Comparison of ENCODE assay signal across 11 cellular contexts in genomic region chr7:66894463-66895080, GRCh38. TPM values are rescaled to one million over a fixed set of nuclear protein-coding genes. Genes with fewer than 3 reads are reported as not detected.
DNase-seq lines count a peak whose midpoint lies in the region; ATAC-seq and TF ChIP-seq lines count a peak whose summit lies in the region.
"Had no signal": no experiment of that assay in that cellular context is flagged by ENCODE, and none has a peak within 500 bp of the region (broad histone marks: within the 10 kb centered on the region; RNA-seq: fewer than 3 reads in every experiment).

No MANE protein-coding gene starts in this region.

- ATAC-seq in stimulated activated memory B cell treated with anti-CD40 and anti-IgM and Interleukin-4, amounts not matched to agents 10 μg/mL and 1 μg/mL and 100 μg/mL, for 72 hours = no peak
- ATAC-seq in HG02763 (IDR thresholded peaks at IDR 0.05; ENCODE audit: unreplicated experiment) = no peak

- no peaks in the 10 kb centered on the region for H3K36me3 Mint-ChIP-seq in activated CD4-positive, alpha-beta T cell treated with anti-CD3 and anti-CD28 coated beads, Interleukin-2, amount 10 ng/mL, durations not matched to agents 24 days and 14 days (ENCODE audit: low read depth)
- H3K36me3 Mint-ChIP-seq in chondrocyte (ENCODE audit: low read depth) (peaks cover 12% of the 10 kb centered on the region), neural progenitor cell (peaks cover 7% of the 10 kb centered on the region)
- H3K36me3 Mint-ChIP-seq in stimulated activated memory B cell treated with anti-CD40 and anti-IgM and Interleukin-4, amounts not matched to agents 10 μg/mL and 1 μg/mL and 100 μg/mL, for 72 hours = peaks cover 27% of the 10 kb centered on the region

- no peaks in the 10 kb centered on the region for H3K9me2 ChIP-seq in MM.1S (replicated peaks; ENCODE audit: insufficient read depth, low read length)

- H2AFZ ChIP-seq in MM.1S (ENCODE audit: low read length) (no peak overlapping the region), neural progenitor cell (replicated peaks) (no peak overlapping the region)

- peak; percentile 62 for DNase-seq in activated CD4-positive, alpha-beta T cell treated with anti-CD3 and anti-CD28 coated beads, Interleukin-2, amount 10 ng/mL, durations not matched to agents 24 days and 14 days
- no peak for DNase-seq in activated CD4-positive, alpha-beta T cell treated with anti-CD3 and anti-CD28 coated beads, Interleukin-2, amount 50 U/mL, for 48 hours
- DNase-seq in MM.1S (no peak), chondrocyte (ENCODE audit: low spot score) (no peak), neural progenitor cell (ENCODE audit: low spot score) (peak; percentile 77), germinal center (ENCODE audit: low spot score) (no peak)

- no peaks in the 10 kb centered on the region for H3K4me1 ChIP-seq in MM.1S (ENCODE audit: low read length)
- H3K4me1 ChIP-seq in neural progenitor cell = no peaks in the 10 kb centered on the region

- H3K27me3 ChIP-seq in MM.1S (replicated peaks; ENCODE audit: insufficient read depth, low read length) = no peaks in the 10 kb centered on the region
- no peaks in the 10 kb centered on the region for H3K27me3 ChIP-seq in neural progenitor cell

- no peak overlapping the region for H3K27ac Mint-ChIP-seq in activated CD4-positive, alpha-beta T cell treated with anti-CD3 and anti-CD28 coated beads, Interleukin-2, amount 10 ng/mL, durations not matched to agents 24 days and 14 days
- H3K27ac Mint-ChIP-seq in chondrocyte (ENCODE audit: unreplicated experiment) = no peak overlapping the region
- H3K27ac Mint-ChIP-seq in neural progenitor cell = no peak overlapping the region
- no peak overlapping the region for H3K27ac Mint-ChIP-seq in stimulated activated memory B cell treated with anti-CD40 and anti-IgM and Interleukin-4, amounts not matched to agents 10 μg/mL and 1 μg/mL and 100 μg/mL, for 72 hours
- H3K27ac Mint-ChIP-seq: progenitor cell of endocrine pancreas had no signal

- H3K4me3 ChIP-seq in MM.1S (ENCODE audit: low read length) = no peak overlapping the region
- no peak overlapping the region for H3K4me3 ChIP-seq in neural progenitor cell
- H3K4me3 ChIP-seq: coronary artery had no signal

- no peak overlapping the region for H3K27ac ChIP-seq in MM.1S (ENCODE audit: low read length)
- H3K27ac ChIP-seq in neural progenitor cell = no peak overlapping the region
- H3K27ac ChIP-seq: coronary artery, KMS-11 had no signal

- H3K79me2 ChIP-seq in MM.1S (ENCODE audit: low read length) (no peaks in the 10 kb centered on the region), neural progenitor cell (ENCODE audit: low read depth) (no peaks in the 10 kb centered on the region)

- TF ChIP-seq CTCF in MM.1S (IDR thresholded peaks at IDR 0.05; ENCODE audit: low read length) (peak; percentile 24; the same call in 1 of the 2 replicates), chondrocyte (IDR thresholded peaks at IDR 0.05) (peak; percentile 33), neural progenitor cell (IDR thresholded peaks at IDR 0.05) (peak; percentile 42)

- no peaks in the 10 kb centered on the region for H3K9me3 Mint-ChIP-seq in activated CD4-positive, alpha-beta T cell treated with anti-CD3 and anti-CD28 coated beads, Interleukin-2, amount 10 ng/mL, durations not matched to agents 24 days and 14 days
- H3K9me3 Mint-ChIP-seq in chondrocyte (ENCODE audit: low read depth) = no peaks in the 10 kb centered on the region
- no peaks in the 10 kb centered on the region for H3K9me3 Mint-ChIP-seq in neural progenitor cell
- H3K9me3 Mint-ChIP-seq in stimulated activated memory B cell treated with anti-CD40 and anti-IgM and Interleukin-4, amounts not matched to agents 10 μg/mL and 1 μg/mL and 100 μg/mL, for 72 hours = no peaks in the 10 kb centered on the region

- intact Hi-C loops in activated CD4-positive, alpha-beta T cell treated with anti-CD3 and anti-CD28 coated beads, Interleukin-2, amount 10 ng/mL, durations not matched to agents 24 days and 14 days (cut with micrococcal nuclease) = loop anchor here (1.0 kb wide), 1 partner anchor 57 kb away; no protein-coding TSS in a partner anchor

- no peaks in the 10 kb centered on the region for H3K9me3 ChIP-seq in MM.1S (replicated peaks; ENCODE audit: insufficient read depth, low read length)
- H3K9me3 ChIP-seq in neural progenitor cell (ENCODE audit: low read depth) = no peaks in the 10 kb centered on the region

- no peaks in the 10 kb centered on the region for H3K4me1 Mint-ChIP-seq in activated CD4-positive, alpha-beta T cell treated with anti-CD3 and anti-CD28 coated beads, Interleukin-2, amount 10 ng/mL, durations not matched to agents 24 days and 14 days
- H3K4me1 Mint-ChIP-seq in chondrocyte (ENCODE audit: low read depth) = no peaks in the 10 kb centered on the region
- H3K4me1 Mint-ChIP-seq in neural progenitor cell = no peaks in the 10 kb centered on the region
- H3K4me1 Mint-ChIP-seq in stimulated activated memory B cell treated with anti-CD40 and anti-IgM and Interleukin-4, amounts not matched to agents 10 μg/mL and 1 μg/mL and 100 μg/mL, for 72 hours = no peaks in the 10 kb centered on the region

- H3K9ac ChIP-seq in MM.1S (ENCODE audit: low read length) (no peak overlapping the region), neural progenitor cell (no peak overlapping the region)
- H3K9ac ChIP-seq: KMS-11 had no signal

- no peaks in the 10 kb centered on the region for H3K36me3 ChIP-seq in MM.1S (replicated peaks; ENCODE audit: insufficient read depth, low read length)
- H3K36me3 ChIP-seq in neural progenitor cell = no peaks in the 10 kb centered on the region

- no peak overlapping the region for H3K4me3 Mint-ChIP-seq in activated CD4-positive, alpha-beta T cell treated with anti-CD3 and anti-CD28 coated beads, Interleukin-2, amount 10 ng/mL, durations not matched to agents 24 days and 14 days
- H3K4me3 Mint-ChIP-seq in chondrocyte (ENCODE audit: unreplicated experiment) (no peak overlapping the region), neural progenitor cell (no peak overlapping the region)
- H3K4me3 Mint-ChIP-seq in stimulated activated memory B cell treated with anti-CD40 and anti-IgM and Interleukin-4, amounts not matched to agents 10 μg/mL and 1 μg/mL and 100 μg/mL, for 72 hours = no peak overlapping the region

- H3F3A ChIP-seq in MM.1S (ENCODE audit: insufficient read depth, low read length) = no peaks in the 10 kb centered on the region
- peaks cover 6% of the 10 kb centered on the region for H3F3A ChIP-seq in neural progenitor cell (ENCODE audit: low read depth)

- H3K27me3 Mint-ChIP-seq in activated CD4-positive, alpha-beta T cell treated with anti-CD3 and anti-CD28 coated beads, Interleukin-2, amount 10 ng/mL, durations not matched to agents 24 days and 14 days = no peaks in the 10 kb centered on the region
- H3K27me3 Mint-ChIP-seq in chondrocyte (ENCODE audit: low read depth) (no peaks in the 10 kb centered on the region), neural progenitor cell (ENCODE audit: insufficient read depth, low read depth) (peaks cover 5% of the 10 kb centered on the region)
- no peaks in the 10 kb centered on the region for H3K27me3 Mint-ChIP-seq in stimulated activated memory B cell treated with anti-CD40 and anti-IgM and Interleukin-4, amounts not matched to agents 10 μg/mL and 1 μg/mL and 100 μg/mL, for 72 hours
- H3K27me3 Mint-ChIP-seq: progenitor cell of endocrine pancreas had no signal

- no peaks in the 10 kb centered on the region for H4K20me1 ChIP-seq in MM.1S (ENCODE audit: insufficient read depth, low read length)
- H4K20me1 ChIP-seq in neural progenitor cell (ENCODE audit: low read depth) = peaks cover 16% of the 10 kb centered on the region

- H3K4me2 ChIP-seq in MM.1S (ENCODE audit: low read depth, low read length) = no peak overlapping the region
- no peak overlapping the region for H3K4me2 ChIP-seq in neural progenitor cell
- H3K4me2 ChIP-seq: KMS-11 had no signal

RNA-seq across cellular contexts. Expression of gene TMEM248, which starts 26.5 kb away (rescaled TPM):
- 88.4 and 92.2 TPM in 2 replicates for total RNA-seq in activated CD4-positive, alpha-beta T cell treated with anti-CD3 and anti-CD28 coated beads, Interleukin-2, amount 10 ng/mL, durations not matched to agents 24 days and 14 days
- total RNA-seq in chondrocyte (83.0 to 102 TPM (median 90.6 TPM) in 3 replicates), neural progenitor cell (ENCODE audit: low replicate concordance) (59.9 and 75.6 TPM in 2 replicates)

Comparison
In these comparisons a context has a peak if more than half of its experiments do, and no peak if none do; other contexts are left out.
1. DNase-seq: peak in activated CD4-positive, alpha-beta T cell treated with anti-CD3 and anti-CD28 coated beads, Interleukin-2, amount 10 ng/mL, durations not matched to agents 24 days and 14 days (single experiment) and neural progenitor cell (single experiment); none in activated CD4-positive, alpha-beta T cell treated with anti-CD3 and anti-CD28 coated beads, Interleukin-2, amount 50 U/mL, for 48 hours (0 of 2), MM.1S (single experiment), chondrocyte (single experiment) and germinal center (single experiment).
2. Peak in every context shown above with its lines, with median percentiles within 50 percentile points of each other: CTCF ChIP-seq.